Comparison of ENCODE assay signal across 2 cellular contexts in the genomic region with DNA sequence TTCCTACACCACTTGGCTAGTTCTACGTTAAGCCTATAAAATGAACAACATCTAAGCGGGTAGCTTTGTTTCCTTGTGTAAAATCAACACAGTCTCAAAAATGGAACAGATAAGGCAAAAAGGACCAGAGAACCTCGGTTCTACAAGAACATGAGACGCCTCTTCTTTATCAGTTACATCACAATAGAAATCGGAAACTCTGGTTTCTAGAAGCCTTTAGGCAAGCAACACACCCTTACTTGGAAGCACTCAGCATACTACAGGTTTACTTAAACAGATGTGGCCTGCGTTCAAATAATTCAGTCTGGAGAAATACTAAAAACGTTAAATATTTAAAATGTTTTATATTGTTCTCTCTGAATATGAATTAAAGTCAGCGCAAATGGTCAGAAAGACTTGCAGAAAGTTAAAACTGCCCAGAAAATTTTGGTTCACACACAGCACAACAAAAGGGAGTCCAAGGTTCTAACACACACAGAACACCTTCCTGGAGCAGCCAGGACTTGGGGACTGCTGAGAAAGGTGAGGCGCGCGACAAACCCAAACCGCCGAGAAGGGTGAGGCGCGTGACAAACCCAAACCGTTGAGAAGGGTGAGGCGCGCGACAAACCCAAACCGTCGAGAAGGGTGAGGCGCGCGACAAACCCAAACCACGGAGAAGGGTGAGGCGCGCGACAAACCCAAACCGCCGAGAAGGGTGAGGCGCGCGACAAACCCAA.
TF ChIP-seq lines count a peak whose summit lies in the region.

No MANE protein-coding gene starts in this region.

TF ChIP-seq in SK-N-SH, 30 proteins besides CTCF, POLR2A, EP300 and RAD21 (continued from another document):
- TF ChIP-seq, protein P1, sequence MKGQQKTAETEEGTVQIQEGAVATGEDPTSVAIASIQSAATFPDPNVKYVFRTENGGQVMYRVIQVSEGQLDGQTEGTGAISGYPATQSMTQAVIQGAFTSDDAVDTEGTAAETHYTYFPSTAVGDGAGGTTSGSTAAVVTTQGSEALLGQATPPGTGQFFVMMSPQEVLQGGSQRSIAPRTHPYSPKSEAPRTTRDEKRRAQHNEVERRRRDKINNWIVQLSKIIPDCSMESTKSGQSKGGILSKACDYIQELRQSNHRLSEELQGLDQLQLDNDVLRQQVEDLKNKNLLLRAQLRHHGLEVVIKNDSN (IDR thresholded peaks at IDR 0.05; ENCODE audit: borderline replicate concordance, low read depth), result no peak
- TF ChIP-seq RXRA (IDR thresholded peaks at IDR 0.05; ENCODE audit: borderline replicate concordance, low read depth) (no peak), CHD2 (IDR thresholded peaks at IDR 0.05; ENCODE audit: low read length, partially characterized antibody) (no peak), NRF1 (IDR thresholded peaks at IDR 0.05; ENCODE audit: low read depth, low read length) (no peak), RFX5 (IDR thresholded peaks at IDR 0.05; ENCODE audit: low read length) (no peak)
- TF ChIP-seq, protein P2, sequence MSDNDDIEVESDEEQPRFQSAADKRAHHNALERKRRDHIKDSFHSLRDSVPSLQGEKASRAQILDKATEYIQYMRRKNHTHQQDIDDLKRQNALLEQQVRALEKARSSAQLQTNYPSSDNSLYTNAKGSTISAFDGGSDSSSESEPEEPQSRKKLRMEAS (IDR thresholded peaks at IDR 0.05; ENCODE audit: low read depth), result no peak

TF ChIP-seq in SK-N-SH treated with all-trans-retinoic acid at 6 μM for 48 hours, 23 proteins besides CTCF, POLR2A, EP300 and RAD21 (continued from another document):
- TF ChIP-seq, protein P3, sequence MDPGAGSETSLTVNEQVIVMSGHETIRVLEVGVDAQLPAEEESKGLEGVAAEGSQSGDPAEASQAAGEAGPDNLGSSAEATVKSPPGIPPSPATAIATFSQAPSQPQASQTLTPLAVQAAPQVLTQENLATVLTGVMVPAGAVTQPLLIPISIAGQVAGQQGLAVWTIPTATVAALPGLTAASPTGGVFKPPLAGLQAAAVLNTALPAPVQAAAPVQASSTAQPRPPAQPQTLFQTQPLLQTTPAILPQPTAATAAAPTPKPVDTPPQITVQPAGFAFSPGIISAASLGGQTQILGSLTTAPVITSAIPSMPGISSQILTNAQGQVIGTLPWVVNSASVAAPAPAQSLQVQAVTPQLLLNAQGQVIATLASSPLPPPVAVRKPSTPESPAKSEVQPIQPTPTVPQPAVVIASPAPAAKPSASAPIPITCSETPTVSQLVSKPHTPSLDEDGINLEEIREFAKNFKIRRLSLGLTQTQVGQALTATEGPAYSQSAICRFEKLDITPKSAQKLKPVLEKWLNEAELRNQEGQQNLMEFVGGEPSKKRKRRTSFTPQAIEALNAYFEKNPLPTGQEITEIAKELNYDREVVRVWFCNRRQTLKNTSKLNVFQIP (CRISPR knock-in tag; IDR thresholded peaks at IDR 0.05; ENCODE audit: borderline replicate concordance, low read depth), result no peak
- no peak for TF ChIP-seq SNAI2 (CRISPR knock-in tag; IDR thresholded peaks at IDR 0.05)
- TF ChIP-seq, protein P4, sequence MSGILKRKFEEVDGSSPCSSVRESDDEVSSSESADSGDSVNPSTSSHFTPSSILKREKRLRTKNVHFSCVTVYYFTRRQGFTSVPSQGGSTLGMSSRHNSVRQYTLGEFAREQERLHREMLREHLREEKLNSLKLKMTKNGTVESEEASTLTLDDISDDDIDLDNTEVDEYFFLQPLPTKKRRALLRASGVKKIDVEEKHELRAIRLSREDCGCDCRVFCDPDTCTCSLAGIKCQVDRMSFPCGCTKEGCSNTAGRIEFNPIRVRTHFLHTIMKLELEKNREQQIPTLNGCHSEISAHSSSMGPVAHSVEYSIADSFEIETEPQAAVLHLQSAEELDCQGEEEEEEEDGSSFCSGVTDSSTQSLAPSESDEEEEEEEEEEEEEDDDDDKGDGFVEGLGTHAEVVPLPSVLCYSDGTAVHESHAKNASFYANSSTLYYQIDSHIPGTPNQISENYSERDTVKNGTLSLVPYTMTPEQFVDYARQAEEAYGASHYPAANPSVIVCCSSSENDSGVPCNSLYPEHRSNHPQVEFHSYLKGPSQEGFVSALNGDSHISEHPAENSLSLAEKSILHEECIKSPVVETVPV (CRISPR knock-in tag; IDR thresholded peaks at IDR 0.05), result no peak
- no peak for TF ChIP-seq ZNF565 (CRISPR knock-in tag; conservative IDR thresholded peaks at IDR 0.05; ENCODE audit: low read depth)
- no peak for TF ChIP-seq BACH2 (CRISPR knock-in tag; IDR thresholded peaks at IDR 0.05; ENCODE audit: borderline replicate concordance)
TF ChIP-seq in SK-N-SH treated with all-trans-retinoic acid at 6 μM for 48 hours: peak in this region for 0.
